ENCODE assay signal across 19 cellular contexts in genomic region chr5:26761040-26761439, GRCh38.
A peak's percentile ranks its signal among the peaks of the same experiment; 100 is the strongest.
DNase-seq lines count a peak whose midpoint lies in the region; ATAC-seq and TF ChIP-seq lines count a peak whose summit lies in the region.
"Had no signal": no experiment of that assay in that cellular context is flagged by ENCODE, and none has a peak within 500 bp of the region (broad histone marks: within the 10 kb centered on the region; RNA-seq: fewer than 3 reads in every experiment).

No MANE protein-coding gene starts in this region.

- DNase-seq in HEK293T (ENCODE audit: extremely low spot score) (peak; percentile 5), NCI-H2029 treated with DMSO at 0.1 percent for 48 hours (lab: John Stamatoyannopoulos, UW) (peak; percentile 76), NCI-H69 (lab: John Stamatoyannopoulos, UW) (peak; percentile 98), left kidney (ENCODE audit: low read depth, low spot score) (peak; percentile 37), amygdala (lab: John Stamatoyannopoulos, UW) (no peak), HuH-7.5 (ENCODE audit: low spot score) (no peak)
- DNase-seq in activated CD4-positive, alpha-beta T cell treated with anti-CD3 and anti-CD28 coated beads, Interleukin-2, amount 50 U/mL, for 1 hour: no peak
- DNase-seq: Caco-2; effector CD4-positive, alpha-beta T cell; GDM1; heart left ventricle; HFFc6; mammary epithelial cell; MG63; naive thymus-derived CD8-positive, alpha-beta T cell; spleen; T-helper 1 cell; tibial artery had no signal

- CTCF ChIA-PET in HEK293T (lab: Yijun Ruan, JAX): no interaction called here

- ATAC-seq in HG02798 (IDR thresholded peaks at IDR 0.05; ENCODE audit: poor library complexity, unreplicated experiment): no peak
- ATAC-seq: heart left ventricle; naive thymus-derived CD8-positive, alpha-beta T cell had no signal

- POLR2A ChIA-PET in HEK293T (lab: Yijun Ruan, JAX): no interaction called here

TF ChIP-seq in HEK293T, 16 proteins besides CTCF, POLR2A, EP300 and RAD21:
- TF ChIP-seq SUZ12 (IDR thresholded peaks at IDR 0.05): no peak
- no peak for TF ChIP-seq NFRKB (IDR thresholded peaks at IDR 0.05)
- TF ChIP-seq FOXM1 (IDR thresholded peaks at IDR 0.05; ENCODE audit: borderline replicate concordance): no peak
- no peak for TF ChIP-seq PKNOX1 (IDR thresholded peaks at IDR 0.05)
- TF ChIP-seq BHLHE40 (IDR thresholded peaks at IDR 0.05; ENCODE audit: borderline replicate concordance): no peak

Comparison
In these comparisons a context has a peak if more than half of its experiments do, and no peak if none do; other contexts are left out.
1. DNase-seq: peak in HEK293T (single experiment), NCI-H2029 treated with DMSO at 0.1 percent for 48 hours (single experiment), NCI-H69 (single experiment) and left kidney (single experiment); none in amygdala (0 of 56), activated CD4-positive, alpha-beta T cell treated with anti-CD3 and anti-CD28 coated beads, Interleukin-2, amount 50 U/mL, for 1 hour (single experiment) and HuH-7.5 (single experiment).